In genomic region chr12:57740656-57741412, GRCh38 we compare ENCODE assay signal across 8 cellular contexts. TPM values are rescaled to one million over a fixed set of nuclear protein-coding genes. Genes with fewer than 3 reads are reported as not detected.
DNase-seq lines count a peak whose midpoint lies in the region; ATAC-seq and TF ChIP-seq lines count a peak whose summit lies in the region.

No MANE protein-coding gene starts in this region.

- H3K27ac ChIP-seq in rectal smooth muscle tissue (ENCODE audit: low read depth, low read length), result no peak overlapping the region
- H3K27ac ChIP-seq in esophagus muscularis mucosa (replicated peaks in 1 of 4), result no peak overlapping the region

- intact Hi-C loops in esophagus muscularis mucosa (cut with DNase I), result no loop called here

- ATAC-seq in GM21717 (IDR thresholded peaks at IDR 0.05; ENCODE audit: unreplicated experiment), result peak; percentile 40

- TF ChIP-seq CTCF in GM12865 (IDR thresholded peaks at IDR 0.05; ENCODE audit: insufficient read depth, low read depth, low read length, missing control alignments), result no peak
- no peak for TF ChIP-seq CTCF in esophagus muscularis mucosa (IDR thresholded peaks at IDR 0.05)

- H3K9ac ChIP-seq in rectal smooth muscle tissue (ENCODE audit: low read length), result no peak overlapping the region

- H3K9me3 ChIP-seq in esophagus muscularis mucosa, result no peaks in the 10 kb centered on the region

- H3K36me3 ChIP-seq in rectal smooth muscle tissue (ENCODE audit: control insufficient read depth, insufficient read depth, low read length) (no peaks in the 10 kb centered on the region), esophagus muscularis mucosa (no peaks in the 10 kb centered on the region)

- H3K4me1 ChIP-seq in rectal smooth muscle tissue (ENCODE audit: control insufficient read depth, insufficient read depth, low read length), result peaks cover 4% of the 10 kb centered on the region
- peaks cover 37 to 52% (median 47%) of the 10 kb centered on the region in 4 donors for H3K4me1 ChIP-seq in esophagus muscularis mucosa

- peak overlapping the region; percentile 84 for H3K4me3 ChIP-seq in GM12865 (ENCODE audit: low read depth, low read length)
- peak overlapping the region; percentile 51 for H3K4me3 ChIP-seq in rectal smooth muscle tissue (ENCODE audit: low read length)
- H3K4me3 ChIP-seq in esophagus muscularis mucosa, result peak overlapping the region in 1 of 4 donors; percentile 27

- no peak for TF ChIP-seq EP300 in esophagus muscularis mucosa (IDR thresholded peaks at IDR 0.05)

- WGBS in esophagus muscularis mucosa, result 69% methylated on average over 5 of the region's 5 CpGs

- DNase-seq in GM12865 (ENCODE audit: low read depth) (peak; percentile 85), NK-92 (lab: John Stamatoyannopoulos, UW; ENCODE audit: unreplicated experiment) (peak; percentile 34), NCI-H1092 (lab: John Stamatoyannopoulos, UW) (no peak), islet precursor cell (no peak), esophagus muscularis mucosa (ENCODE audit: extremely low spot score) (no peak)
- DNase-seq in activated T-helper 9 cell treated with anti-CD3 and anti-CD28 coated beads, Interleukin-2, amount 50 U/mL, for 16 hours (ENCODE audit: low read depth), result peak; percentile 59

- TF ChIP-seq POLR2A in esophagus muscularis mucosa (IDR thresholded peaks at IDR 0.05; ENCODE audit: low read depth), result no peak

- peaks cover 21% of the 10 kb centered on the region for H3K27me3 ChIP-seq in rectal smooth muscle tissue (ENCODE audit: control insufficient read depth, insufficient read depth, low read length)
- peaks cover 16 to 66% (median 39%) of the 10 kb centered on the region in 4 donors for H3K27me3 ChIP-seq in esophagus muscularis mucosa

RNA-seq across cellular contexts. Expression of gene AGAP2, which starts 2.3 kb away (rescaled TPM):
- 10 to 100 TPM in 1 of 4 donors, 1 to 10 TPM in 3; 2.5 to 11.2 (median 3.6) TPM for total RNA-seq in esophagus muscularis mucosa

RNA-seq across cellular contexts. Expression of gene TSPAN31, which starts 4.0 kb away (rescaled TPM):
- total RNA-seq in esophagus muscularis mucosa, result 10 to 100 TPM; 34.3 to 45.1 (median 42.1) TPM

RNA-seq across cellular contexts. Expression of gene CDK4, which starts 11.3 kb away (rescaled TPM):
- 10 to 100 TPM; 43.6 to 85.7 (median 71.3) TPM for total RNA-seq in esophagus muscularis mucosa

RNA-seq across cellular contexts. Expression of gene MARCHF9, which starts 14.1 kb away (rescaled TPM):
- 10 to 100 TPM in 2 of 4 donors, 1 to 10 TPM in 2; 5.6 to 16.9 (median 10.7) TPM for total RNA-seq in esophagus muscularis mucosa

RNA-seq across cellular contexts. Expression of gene CYP27B1, which starts 26.0 kb away (rescaled TPM):
- total RNA-seq in esophagus muscularis mucosa, result under 1 TPM in 2 of 4 donors, not detected in 2; 0.32 to 0.66 TPM

Comparison
In these comparisons a context has a peak if more than half of its experiments do, and no peak if none do; other contexts are left out.
1. DNase-seq: peak in GM12865 (single experiment), NK-92 (single experiment) and activated T-helper 9 cell treated with anti-CD3 and anti-CD28 coated beads, Interleukin-2, amount 50 U/mL, for 16 hours (single experiment); none in NCI-H1092 (single experiment), islet precursor cell (single experiment) and esophagus muscularis mucosa (single experiment).